Comparison of ENCODE assay signal across 8 cellular contexts in genomic region chr11:126465573-126466287, GRCh38.
DNase-seq lines count a peak whose midpoint lies in the region; ATAC-seq, FAIRE-seq and TF ChIP-seq lines count a peak whose summit lies in the region.

No MANE protein-coding gene starts in this region.

- 19% methylated on average over 15 of the region's 20 CpGs for WGBS in right lobe of liver (ENCODE audit: insufficient coverage, low coverage, low lambda C conversion rate, missing lambda C conversion rate)

- no peaks in the 10 kb centered on the region for H3K9me2 ChIP-seq in Karpas-422 (replicated peaks; ENCODE audit: insufficient read depth, low read length)

- no peaks in the 10 kb centered on the region for H3K36me3 Mint-ChIP-seq in activated CD4-positive, alpha-beta memory T cell treated with anti-CD3 and anti-CD28 coated beads, Interleukin-2, amount 10 ng/mL, durations not matched to agents 7 days and 5 days (ENCODE audit: low read depth)

- no peak for TF ChIP-seq POLR2A in right lobe of liver (IDR thresholded peaks at IDR 0.05)

- no peaks in the 10 kb centered on the region for H3K9me3 ChIP-seq in Karpas-422 (ENCODE audit: low read length)
- no peaks in the 10 kb centered on the region for H3K9me3 ChIP-seq in colonic mucosa
- H3K9me3 ChIP-seq in right lobe of liver = no peaks in the 10 kb centered on the region

- peak overlapping the region; percentile 75 for H2AFZ ChIP-seq in Karpas-422 (ENCODE audit: low read length)

- H3K27ac ChIP-seq in Karpas-422 (ENCODE audit: low read length) (peak overlapping the region; percentile 63), colonic mucosa (no peak overlapping the region), right lobe of liver (no peak overlapping the region)

- no peaks in the 10 kb centered on the region for H3K36me3 ChIP-seq in Karpas-422 (ENCODE audit: insufficient read depth, low read length)
- H3K36me3 ChIP-seq in colonic mucosa = no peaks in the 10 kb centered on the region
- H3K36me3 ChIP-seq in right lobe of liver = no peaks in the 10 kb centered on the region

- H3K9ac ChIP-seq in Karpas-422 (ENCODE audit: low read length) (peak overlapping the region; percentile 34), colonic mucosa (ENCODE audit: low read depth in 2 of 2, low read length in 2 of 2) (no peak overlapping the region)

- intact Hi-C loops in colonic mucosa (cut with DNase I) (no loop called here), right lobe of liver (cut with DNase I) (no loop called here)

- no peak overlapping the region for H3K4me3 Mint-ChIP-seq in activated CD4-positive, alpha-beta memory T cell treated with anti-CD3 and anti-CD28 coated beads, Interleukin-2, amount 10 ng/mL, durations not matched to agents 7 days and 5 days

- peak overlapping the region; percentile 35; the same call in 1 of the 2 replicates for H3K4me3 ChIP-seq in Karpas-422 (ENCODE audit: low read length)
- no peak overlapping the region for H3K4me3 ChIP-seq in colonic mucosa
- no peak overlapping the region for H3K4me3 ChIP-seq in right lobe of liver

- DNase-seq in GM18507 (ENCODE audit: extremely low spot score, insufficient read length, low read depth) (no peak), Karpas-422 (peak; percentile 62), pons (ENCODE audit: low spot score) (peak; percentile 42), colonic mucosa (no peak), right lobe of liver (no peak), HK-2 (ENCODE audit: unreplicated experiment) (no peak)
- DNase-seq in activated CD4-positive, alpha-beta memory T cell treated with anti-CD3 and anti-CD28 coated beads, Interleukin-2, amount 10 ng/mL, durations not matched to agents 7 days and 5 days = peak; percentile 62

- no peaks in the 10 kb centered on the region for H3K9me3 Mint-ChIP-seq in activated CD4-positive, alpha-beta memory T cell treated with anti-CD3 and anti-CD28 coated beads, Interleukin-2, amount 10 ng/mL, durations not matched to agents 7 days and 5 days

- H3K27me3 ChIP-seq in Karpas-422 (ENCODE audit: low read length) (no peaks in the 10 kb centered on the region), colonic mucosa (no peaks in the 10 kb centered on the region), right lobe of liver (no peaks in the 10 kb centered on the region)

- no peaks in the 10 kb centered on the region for H3K79me2 ChIP-seq in Karpas-422 (ENCODE audit: low read length)

- peaks cover 5% of the 10 kb centered on the region for H3K27me3 Mint-ChIP-seq in activated CD4-positive, alpha-beta memory T cell treated with anti-CD3 and anti-CD28 coated beads, Interleukin-2, amount 10 ng/mL, durations not matched to agents 7 days and 5 days

- peak overlapping the region; percentile 79 for H3K27ac Mint-ChIP-seq in activated CD4-positive, alpha-beta memory T cell treated with anti-CD3 and anti-CD28 coated beads, Interleukin-2, amount 10 ng/mL, durations not matched to agents 7 days and 5 days

- TF ChIP-seq CTCF in colonic mucosa (IDR thresholded peaks at IDR 0.05) = no peak
- no peak for TF ChIP-seq CTCF in right lobe of liver (IDR thresholded peaks at IDR 0.05)

- ATAC-seq in GM21529 (IDR thresholded peaks at IDR 0.05; ENCODE audit: unreplicated experiment) (peak; percentile 74), right lobe of liver (no peak)

- H3K4me1 ChIP-seq in Karpas-422 (ENCODE audit: low read length) (peaks cover 36% of the 10 kb centered on the region), colonic mucosa (no peaks in the 10 kb centered on the region), right lobe of liver (no peaks in the 10 kb centered on the region)

- POLR2A ChIA-PET in activated CD4-positive, alpha-beta memory T cell treated with anti-CD3 and anti-CD28 coated beads, Interleukin-2, amount 10 ng/mL, durations not matched to agents 7 days and 5 days (lab: Charles Lee) = interaction anchor here (0.9 to 3.8 kb wide), 4 partner anchors 10 to 254 kb away, joined by 3 to 14 read pairs (median 4); partner anchors contain the start of genes FAM118B and RPUSD4

- CTCF ChIA-PET in activated CD4-positive, alpha-beta memory T cell treated with anti-CD3 and anti-CD28 coated beads, Interleukin-2, amount 10 ng/mL, durations not matched to agents 7 days and 5 days (lab: Charles Lee) = interaction anchor here (1.1 to 6.0 kb wide), 3 partner anchors 10 to 17 kb away, joined by 4 to 51 read pairs (median 5); no protein-coding TSS in a partner anchor

- H3K4me2 ChIP-seq in Karpas-422 (ENCODE audit: low read depth, low read length, poor library complexity, severe bottlenecking) = peak overlapping the region; percentile 52

- FAIRE-seq in GM18507 (lab: Jason Lieb, UNC) = peak; percentile 80

- H4K20me1 ChIP-seq in Karpas-422 (ENCODE audit: insufficient read depth, low read depth, low read length) = no peaks in the 10 kb centered on the region

- H3K4me1 Mint-ChIP-seq in activated CD4-positive, alpha-beta memory T cell treated with anti-CD3 and anti-CD28 coated beads, Interleukin-2, amount 10 ng/mL, durations not matched to agents 7 days and 5 days = peaks cover 24% of the 10 kb centered on the region

Comparison
In these comparisons a context has a peak if more than half of its experiments do, and no peak if none do; other contexts are left out.
1. DNase-seq: peak in Karpas-422 (single experiment), activated CD4-positive, alpha-beta memory T cell treated with anti-CD3 and anti-CD28 coated beads, Interleukin-2, amount 10 ng/mL, durations not matched to agents 7 days and 5 days (single experiment) and pons (single experiment); none in GM18507 (single experiment), colonic mucosa (single experiment), right lobe of liver (0 of 3) and HK-2 (single experiment).